Comparison of ENCODE assay signal across 20 cellular contexts in the genomic region with DNA sequence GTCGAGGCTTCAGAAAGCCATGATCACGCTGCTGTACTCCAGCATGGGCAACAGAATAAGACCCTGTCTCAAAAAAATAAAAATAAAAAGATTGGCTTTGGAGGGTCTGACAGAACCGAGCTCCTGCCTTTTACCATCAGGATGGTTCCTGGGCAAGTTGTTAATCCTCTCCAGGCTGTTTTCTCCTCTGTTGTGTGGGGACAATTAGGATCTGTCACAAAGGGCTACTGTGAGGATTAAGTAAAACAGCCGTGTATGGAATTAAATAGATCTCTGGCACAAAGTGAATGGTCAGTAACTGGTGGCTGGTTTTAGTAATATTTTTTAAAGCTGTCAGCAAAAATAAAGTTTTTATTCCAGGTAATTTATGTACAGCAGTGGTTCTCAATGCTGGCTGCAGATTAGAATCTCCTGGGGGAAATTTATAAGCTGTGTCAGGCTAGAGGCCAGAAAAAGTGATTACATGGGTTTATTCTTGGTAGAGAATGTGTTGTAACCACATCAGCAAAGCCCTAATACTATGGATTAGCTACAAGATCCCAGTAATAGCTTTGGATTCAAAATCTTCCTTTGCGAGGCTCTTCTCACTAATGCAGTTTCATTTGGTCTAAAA. TPM values are rescaled to one million over a fixed set of nuclear protein-coding genes. Genes with fewer than 3 reads are reported as not detected.
DNase-seq lines count a peak whose midpoint lies in the region; ATAC-seq, FAIRE-seq and TF ChIP-seq lines count a peak whose summit lies in the region.
"Had no signal": no experiment of that assay in that cellular context is flagged by ENCODE, and none has a peak within 500 bp of the region (broad histone marks: within the 10 kb centered on the region; RNA-seq: fewer than 3 reads in every experiment).

No MANE protein-coding gene starts in this region.

- no peak overlapping the region for H2BK20ac ChIP-seq in IMR-90 (ENCODE audit: low read depth, low read length)

- no peak overlapping the region for H4K5ac ChIP-seq in IMR-90 (ENCODE audit: low read depth, low read length)

- no peak overlapping the region for H3K23ac ChIP-seq in IMR-90 (ENCODE audit: low read depth, low read length)

- H3K27ac ChIP-seq in IMR-90 (ENCODE audit: insufficient read depth, low read length) (no peak overlapping the region), ectodermal cell (ENCODE audit: insufficient read depth, low read depth, low read length, poor library complexity, severe bottlenecking) (peak overlapping the region; percentile 65)
- H3K27ac ChIP-seq: body of pancreas, epithelial cell of prostate, skin epidermis, testis had no signal

- no peaks in the 10 kb centered on the region for H3K79me1 ChIP-seq in IMR-90 (ENCODE audit: low read depth in 1 of 2, low read length in 2 of 2)

- CTCF ChIA-PET in IMR-90 (lab: Yijun Ruan, JAX): interaction anchor here (0.6 kb wide), 1 partner anchor 34 kb away, joined by 3 read pairs; no protein-coding TSS in a partner anchor

- peaks cover 5% of the 10 kb centered on the region; the same call in 1 of the 2 replicates for H3K9me1 ChIP-seq in IMR-90 (ENCODE audit: insufficient read depth, low read length)

- no peak overlapping the region for H4K91ac ChIP-seq in IMR-90 (ENCODE audit: insufficient read depth, low read depth, low read length)

- no peak overlapping the region for H3K14ac ChIP-seq in IMR-90 (replicated peaks; ENCODE audit: low read depth, low read length)

- no peak overlapping the region for H2AK5ac ChIP-seq in IMR-90 (ENCODE audit: low read depth, low read length)

- H3K36me3 Mint-ChIP-seq in nephron (ENCODE audit: low read depth): peaks cover 7% of the 10 kb centered on the region
- no peaks in the 10 kb centered on the region for H3K36me3 Mint-ChIP-seq in activated naive CD8-positive, alpha-beta T cell treated with anti-CD3 and anti-CD28 coated beads for 36 hours
- H3K36me3 Mint-ChIP-seq: IgD-negative memory B cell, memory B cell had no signal

- H3K36me3 ChIP-seq in IMR-90 (ENCODE audit: control insufficient read depth, insufficient read depth, low read length) (no peaks in the 10 kb centered on the region), ectodermal cell (ENCODE audit: control insufficient read depth, insufficient read depth, low read length) (no peaks in the 10 kb centered on the region)

- ATAC-seq in IMR-90 (ENCODE audit: low read depth): no peak
- ATAC-seq: body of pancreas had no signal

- no peaks in the 10 kb centered on the region for H3K9me3 ChIP-seq in IMR-90 (ENCODE audit: control insufficient read depth, insufficient read depth, low read length)
- no peaks in the 10 kb centered on the region for H3K9me3 ChIP-seq in ectodermal cell (ENCODE audit: control insufficient read depth, low read length)
- H3K9me3 ChIP-seq: body of pancreas, testis had no signal

- H3K56ac ChIP-seq in IMR-90 (ENCODE audit: extremely low read depth, insufficient read depth, low read length): no peak overlapping the region

- no peak overlapping the region for H3K4me3 Mint-ChIP-seq in nephron
- H3K4me3 Mint-ChIP-seq in activated naive CD8-positive, alpha-beta T cell treated with anti-CD3 and anti-CD28 coated beads for 36 hours: no peak overlapping the region
- H3K4me3 Mint-ChIP-seq: dendritic cell treated with granulocyte-macrophage colony-stimulating factor and Interleukin-4, amounts not matched to agents 40 ng/mL and 50 ng/mL, for 4 days; IgD-negative memory B cell; memory B cell had no signal

- no peak overlapping the region for H2BK120ac ChIP-seq in IMR-90 (ENCODE audit: low read depth, low read length)

- H3K4me1 ChIP-seq in IMR-90 (ENCODE audit: control insufficient read depth, insufficient read depth, low read length): peaks cover 2% of the 10 kb centered on the region; the same call in 1 of the 2 replicates
- H3K4me1 ChIP-seq in ectodermal cell (ENCODE audit: control insufficient read depth, insufficient read depth, low read length): peaks cover 16% of the 10 kb centered on the region
- H3K4me1 ChIP-seq: body of pancreas, testis had no signal

- intact Hi-C loops in IMR-90 (cut with micrococcal nuclease): loop anchor here (5.0 kb wide), 1 partner anchor 90 kb away; no protein-coding TSS in a partner anchor

- peak overlapping the region; percentile 56 to 67 (median 63) for H3K27ac Mint-ChIP-seq in nephron
- H3K27ac Mint-ChIP-seq in activated naive CD8-positive, alpha-beta T cell treated with anti-CD3 and anti-CD28 coated beads for 36 hours: no peak overlapping the region
- H3K27ac Mint-ChIP-seq: dendritic cell treated with granulocyte-macrophage colony-stimulating factor and Interleukin-4, amounts not matched to agents 40 ng/mL and 50 ng/mL, for 4 days; IgD-negative memory B cell; memory B cell had no signal

- no peak overlapping the region for H3K9ac ChIP-seq in IMR-90 (ENCODE audit: low read depth, low read length)

- no peak overlapping the region for H2BK15ac ChIP-seq in IMR-90 (ENCODE audit: low read depth, low read length)

- H3K27me3 ChIP-seq in IMR-90 (ENCODE audit: control insufficient read depth, insufficient read depth, low read length) (no peaks in the 10 kb centered on the region; the same call in 1 of the 2 replicates), ectodermal cell (ENCODE audit: control insufficient read depth, insufficient read depth, low read length, poor library complexity, severe bottlenecking) (no peaks in the 10 kb centered on the region)
- H3K27me3 ChIP-seq: body of pancreas, testis had no signal

- H3K18ac ChIP-seq in IMR-90 (ENCODE audit: low read depth, low read length): no peak overlapping the region

- BruUV-seq in IMR-90 (replicated peaks; lab: Mats Ljungman, UMichigan): no TSS peak

- TF ChIP-seq RAD21 in IMR-90 (IDR thresholded peaks at IDR 0.05; ENCODE audit: low read length): no peak

- no peak overlapping the region for H4K8ac ChIP-seq in IMR-90 (ENCODE audit: low read depth in 2 of 2, low read length in 2 of 2)

- no peaks in the 10 kb centered on the region for H3K27me3 Mint-ChIP-seq in nephron (ENCODE audit: low read depth)
- H3K27me3 Mint-ChIP-seq in activated naive CD8-positive, alpha-beta T cell treated with anti-CD3 and anti-CD28 coated beads for 36 hours: no peaks in the 10 kb centered on the region
- H3K27me3 Mint-ChIP-seq: dendritic cell treated with granulocyte-macrophage colony-stimulating factor and Interleukin-4, amounts not matched to agents 40 ng/mL and 50 ng/mL, for 4 days; memory B cell had no signal

- no peak overlapping the region for H3K4ac ChIP-seq in IMR-90 (ENCODE audit: low read depth, low read length)

- WGBS in IMR-90 (ENCODE audit: extremely low coverage in 2 of 2, insufficient read length in 1 of 2), 2 experiments: no CpG with 5 or more reads among the region's 5 CpGs
- WGBS in ectodermal cell, 2 experiments: 61 to 63% methylated on average over 5 of the region's 5 CpGs

- H3K4me3 ChIP-seq in IMR-90 (ENCODE audit: insufficient read depth, low read depth, low read length): no peak overlapping the region
- H3K4me3 ChIP-seq in ectodermal cell (ENCODE audit: insufficient read depth, low read depth, low read length): no peak overlapping the region
- H3K4me3 ChIP-seq: body of pancreas, skin epidermis, testis had no signal

- peaks cover 41% of the 10 kb centered on the region for H3K4me1 Mint-ChIP-seq in nephron
- no peaks in the 10 kb centered on the region for H3K4me1 Mint-ChIP-seq in activated naive CD8-positive, alpha-beta T cell treated with anti-CD3 and anti-CD28 coated beads for 36 hours
- H3K4me1 Mint-ChIP-seq: IgD-negative memory B cell, memory B cell had no signal

- H3K9me3 Mint-ChIP-seq in nephron: no peaks in the 10 kb centered on the region
- H3K9me3 Mint-ChIP-seq in activated naive CD8-positive, alpha-beta T cell treated with anti-CD3 and anti-CD28 coated beads for 36 hours: no peaks in the 10 kb centered on the region
- H3K9me3 Mint-ChIP-seq: dendritic cell treated with granulocyte-macrophage colony-stimulating factor and Interleukin-4, amounts not matched to agents 40 ng/mL and 50 ng/mL, for 4 days; memory B cell had no signal

- no peak overlapping the region for H2AK9ac ChIP-seq in IMR-90 (replicated peaks; ENCODE audit: low read depth, low read length, poor library complexity)

- peak; percentile 53 for DNase-seq in D341Med (ENCODE audit: low spot score)
- no peak for DNase-seq in IMR-90
- no peak for DNase-seq in NCI-H1930 (lab: John Stamatoyannopoulos, UW)
- DNase-seq in frontal cortex (ENCODE audit: low spot score in 2 of 2): no peak
- DNase-seq in activated naive CD8-positive, alpha-beta T cell treated with anti-CD3 and anti-CD28 coated beads for 36 hours: no peak
- no peak for DNase-seq in LoVo (ENCODE audit: low spot score)
- DNase-seq: activated CD4-positive, alpha-beta T cell treated with anti-CD3 and anti-CD28 coated beads for 48 hours; activated naive CD4-positive, alpha-beta T cell treated with Interleukin-2 at 50 U/mL for 16 hours; body of pancreas; NCI-H1694 treated with DMSO at 0.1 percent for 48 hours; stimulated activated CD4-positive, alpha-beta T cell treated with anti-CD3 and anti-CD28 coated beads, Interleukin-4, amount 100 ng/mL, for 4 hours; stimulated activated CD8-positive, alpha-beta memory T cell treated with anti-CD3 and anti-CD28 coated beads, Interleukin-4, amount 100 ng/mL, for 48 hours; testis had no signal

- FAIRE-seq in frontal cortex (lab: Jason Lieb, UNC): no peak

- TF ChIP-seq CTCF in IMR-90 (conservative IDR thresholded peaks at IDR 0.05; ENCODE audit: low read depth, low read length): no peak
- TF ChIP-seq CTCF in nephron (IDR thresholded peaks at IDR 0.05; ENCODE audit: unreplicated experiment in 3 of 3): no peak

- POLR2A ChIA-PET in IMR-90 (lab: Charles Lee; ENCODE audit: unreplicated experiment): no interaction called here

- no peak overlapping the region for H2AFZ ChIP-seq in IMR-90 (replicated peaks; ENCODE audit: low read length, poor library complexity)

- in situ Hi-C loops in IMR-90 (cut with MboI; ENCODE audit: low sequenced_read_pairs): no loop called here

- dilution Hi-C loops in IMR-90 (cut with HindIII; ENCODE audit: low sequenced_read_pairs, unreplicated experiment): no loop called here

- H3K4me2 ChIP-seq in IMR-90 (ENCODE audit: low read depth, low read length): no peak overlapping the region

- TF ChIP-seq POLR2A in IMR-90 (IDR thresholded peaks at IDR 0.05; ENCODE audit: low read depth, low read length): no peak

- H2BK5ac ChIP-seq in IMR-90 (ENCODE audit: low read depth, low read length, poor library complexity, severe bottlenecking): no peak overlapping the region

- H4K20me1 ChIP-seq in IMR-90 (ENCODE audit: insufficient read depth, low read length): no peaks in the 10 kb centered on the region

TF ChIP-seq in IMR-90, 13 proteins besides CTCF, POLR2A, EP300 and RAD21 (continues in another document):
- peak; percentile 16; the same call in 1 of the 2 replicates for TF ChIP-seq MAFK (IDR thresholded peaks at IDR 0.05; ENCODE audit: low read depth, low read length)

RNA-seq across cellular contexts. Expression of a gene that starts 47.2 kb away (rescaled TPM):
- 2.2 and 2.5 TPM in 2 replicates for total RNA-seq in IMR-90 (2012; rRNA removed)
- polyA plus RNA-seq in IMR-90 (2012; rRNA removed): 6.8 and 8.5 TPM in 2 replicates
- 3.7 and 19.8 TPM in 2 replicates for polyA plus RNA-seq in IMR-90 (2012; cell fraction: cytosol; rRNA removed)
- 7.0 and 7.6 TPM in 2 replicates for polyA plus RNA-seq in IMR-90 (2012; cell fraction: nucleus; rRNA removed; ENCODE audit: low replicate concordance)
- polyA plus RNA-seq in ectodermal cell (2013, experiment 1 of 4): 41.5 TPM
- 49.6 TPM for polyA plus RNA-seq in ectodermal cell (2013, experiment 2 of 4)
- polyA plus RNA-seq in ectodermal cell (2013, experiment 3 of 4): 36.9 TPM
- polyA plus RNA-seq in ectodermal cell (2013, experiment 4 of 4): 41.6 TPM
- total RNA-seq in frontal cortex: 35.1 TPM
- total RNA-seq in activated naive CD8-positive, alpha-beta T cell treated with anti-CD3 and anti-CD28 coated beads for 36 hours: under 1 TPM; 0.14 to 0.30 TPM
- polyA plus RNA-seq: IgD-negative memory B cell had no signal

Comparison
In these comparisons a context has a peak if more than half of its experiments do, and no peak if none do; other contexts are left out.
1. RNA of a gene that starts 47.2 kb away (total RNA-seq): 35.1 TPM in frontal cortex (single experiment); 2.2 to 2.5 TPM in IMR-90 and 0.14 to 0.30 TPM in activated naive CD8-positive, alpha-beta T cell treated with anti-CD3 and anti-CD28 coated beads for 36 hours; every median in the first group is over 10 times any median in the second.